In the genomic region with DNA sequence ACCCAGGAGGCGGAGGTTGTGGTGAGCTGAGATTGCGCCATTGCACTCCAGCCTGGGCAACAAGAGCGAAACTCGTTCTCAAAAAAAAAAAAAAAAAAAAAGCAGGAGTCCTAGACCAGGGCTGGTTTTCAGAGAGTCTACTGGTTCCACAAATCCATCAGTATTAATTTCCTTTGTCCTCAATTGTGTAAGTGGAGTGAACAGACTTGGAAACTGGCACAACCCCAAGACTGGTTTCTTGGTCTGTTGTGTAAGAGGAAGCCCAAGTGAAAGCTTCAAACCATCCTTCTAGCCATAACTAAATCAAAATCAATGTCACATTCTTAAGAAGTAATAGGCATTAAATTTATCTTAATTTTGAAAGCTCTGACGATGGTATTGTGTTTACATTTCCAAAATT, we compare ENCODE assay signal across 18 cellular contexts.
DNase-seq lines count a peak whose midpoint lies in the region; ATAC-seq, FAIRE-seq and TF ChIP-seq lines count a peak whose summit lies in the region.
"Had no signal": no experiment of that assay in that cellular context is flagged by ENCODE, and none has a peak within 500 bp of the region (broad histone marks: within the 10 kb centered on the region; RNA-seq: fewer than 3 reads in every experiment).

No MANE protein-coding gene starts in this region.

- WGBS in upper lobe of left lung, 2 donors, result 78 to 81% methylated on average over 5 of the region's 5 CpGs

- no peak for TF ChIP-seq EP300 in upper lobe of left lung (IDR thresholded peaks at IDR 0.05)

- no peak overlapping the region for H3K4me3 ChIP-seq in fibroblast of pulmonary artery (replicated peaks; ENCODE audit: low read depth, low read length)
- no peak overlapping the region for H3K4me3 ChIP-seq in upper lobe of left lung
- H3K4me3 ChIP-seq: GM12878, PC-9 had no signal

- H3K27ac Mint-ChIP-seq in activated T-helper 2 cell treated with anti-CD3 and anti-CD28 coated beads, Interferon-gamma antibody, Interleukin-2, Interleukin-4, amounts not matched to agents 10 μg/mL and 5 μg/mL and 100 μg/mL, durations not matched to agents 14 hours and 24 hours and 36 hours, result no peak overlapping the region
- H3K27ac Mint-ChIP-seq: CD14-positive monocyte had no signal

- no peaks in the 10 kb centered on the region for H3K4me1 Mint-ChIP-seq in activated T-helper 2 cell treated with anti-CD3 and anti-CD28 coated beads, Interferon-gamma antibody, Interleukin-2, Interleukin-4, amounts not matched to agents 10 μg/mL and 5 μg/mL and 100 μg/mL, durations not matched to agents 14 hours and 24 hours and 36 hours (ENCODE audit: low read depth)
- H3K4me1 Mint-ChIP-seq: CD14-positive monocyte had no signal

- no peaks in the 10 kb centered on the region for H3K36me3 Mint-ChIP-seq in activated T-helper 2 cell treated with anti-CD3 and anti-CD28 coated beads, Interferon-gamma antibody, Interleukin-2, Interleukin-4, amounts not matched to agents 10 μg/mL and 5 μg/mL and 100 μg/mL, durations not matched to agents 14 hours and 24 hours and 36 hours (ENCODE audit: low read depth)
- H3K36me3 Mint-ChIP-seq: CD14-positive monocyte had no signal

- DNase-seq in AML-193 (lab: John Stamatoyannopoulos, UW) (peak; percentile 3), GM19239 (ENCODE audit: insufficient read length, low spot score) (no peak), cerebellar cortex (ENCODE audit: low spot score) (peak; percentile 8), fibroblast of pulmonary artery (ENCODE audit: low read depth) (peak; percentile 78), D341Med (ENCODE audit: low spot score) (no peak), upper lobe of left lung (no peak)
- no peak for DNase-seq in activated T-helper 2 cell treated with anti-CD3 and anti-CD28 coated beads, Interferon-gamma antibody, Interleukin-2, Interleukin-4, amounts not matched to agents 10 μg/mL and 5 μg/mL and 100 μg/mL, durations not matched to agents 14 hours and 24 hours and 36 hours (ENCODE audit: low spot score)
- DNase-seq: DMS 273 treated with DMSO at 0.1 percent for 48 hours, GF-D8, NCI-H1417 treated with DMSO at 0.1 percent for 48 hours, NCI-H187 treated with DMSO at 0.1 percent for 48 hours, NCI-H345, NCI-H526, PC-9 had no signal

- no peaks in the 10 kb centered on the region for H3K9me3 Mint-ChIP-seq in activated T-helper 2 cell treated with anti-CD3 and anti-CD28 coated beads, Interferon-gamma antibody, Interleukin-2, Interleukin-4, amounts not matched to agents 10 μg/mL and 5 μg/mL and 100 μg/mL, durations not matched to agents 14 hours and 24 hours and 36 hours
- H3K9me3 Mint-ChIP-seq: CD14-positive monocyte had no signal

- ATAC-seq in upper lobe of left lung (ENCODE audit: low FRiP score in 2 of 2) (no peak), HG03439 (IDR thresholded peaks at IDR 0.05; ENCODE audit: unreplicated experiment) (no peak)
- ATAC-seq: GM12878 had no signal

- no peak for TF ChIP-seq CTCF in fibroblast of pulmonary artery (IDR thresholded peaks at IDR 0.05; ENCODE audit: low read length, missing control alignments)
- no peak for TF ChIP-seq CTCF in upper lobe of left lung (IDR thresholded peaks at IDR 0.05)

- H3K27me3 ChIP-seq in upper lobe of left lung, result no peaks in the 10 kb centered on the region

- H3K27ac ChIP-seq in upper lobe of left lung, result no peak overlapping the region
- H3K27ac ChIP-seq: PC-9 had no signal

- intact Hi-C loops in activated T-helper 2 cell treated with anti-CD3 and anti-CD28 coated beads, Interferon-gamma antibody, Interleukin-2, Interleukin-4, amounts not matched to agents 10 μg/mL and 5 μg/mL and 100 μg/mL, durations not matched to agents 14 hours and 24 hours and 36 hours (cut with micrococcal nuclease), result no loop called here

- H3K36me3 ChIP-seq in upper lobe of left lung, result no peaks in the 10 kb centered on the region

- FAIRE-seq in GM19239 (lab: Jason Lieb, UNC), result peak; percentile 51
- FAIRE-seq: GM12878, H1 had no signal

- H3K4me1 ChIP-seq in upper lobe of left lung, result no peaks in the 10 kb centered on the region

- TF ChIP-seq POLR2A in upper lobe of left lung (IDR thresholded peaks at IDR 0.05), result no peak

- no peaks in the 10 kb centered on the region for H3K27me3 Mint-ChIP-seq in activated T-helper 2 cell treated with anti-CD3 and anti-CD28 coated beads, Interferon-gamma antibody, Interleukin-2, Interleukin-4, amounts not matched to agents 10 μg/mL and 5 μg/mL and 100 μg/mL, durations not matched to agents 14 hours and 24 hours and 36 hours (ENCODE audit: low read depth)

- H3K4me3 Mint-ChIP-seq in activated T-helper 2 cell treated with anti-CD3 and anti-CD28 coated beads, Interferon-gamma antibody, Interleukin-2, Interleukin-4, amounts not matched to agents 10 μg/mL and 5 μg/mL and 100 μg/mL, durations not matched to agents 14 hours and 24 hours and 36 hours (ENCODE audit: low read depth), result no peak overlapping the region
- H3K4me3 Mint-ChIP-seq: CD14-positive monocyte had no signal

- H3K9me3 ChIP-seq in upper lobe of left lung, result no peaks in the 10 kb centered on the region

Comparison
In these comparisons a context has a peak if more than half of its experiments do, and no peak if none do; other contexts are left out.
1. DNase-seq: peak in AML-193 (2 of 2), cerebellar cortex (single experiment) and fibroblast of pulmonary artery (single experiment); none in GM19239 (single experiment), D341Med (single experiment), activated T-helper 2 cell treated with anti-CD3 and anti-CD28 coated beads, Interferon-gamma antibody, Interleukin-2, Interleukin-4, amounts not matched to agents 10 μg/mL and 5 μg/mL and 100 μg/mL, durations not matched to agents 14 hours and 24 hours and 36 hours (single experiment) and upper lobe of left lung (0 of 2).